Comparison of ENCODE assay signal across 12 cellular contexts in the genomic region with DNA sequence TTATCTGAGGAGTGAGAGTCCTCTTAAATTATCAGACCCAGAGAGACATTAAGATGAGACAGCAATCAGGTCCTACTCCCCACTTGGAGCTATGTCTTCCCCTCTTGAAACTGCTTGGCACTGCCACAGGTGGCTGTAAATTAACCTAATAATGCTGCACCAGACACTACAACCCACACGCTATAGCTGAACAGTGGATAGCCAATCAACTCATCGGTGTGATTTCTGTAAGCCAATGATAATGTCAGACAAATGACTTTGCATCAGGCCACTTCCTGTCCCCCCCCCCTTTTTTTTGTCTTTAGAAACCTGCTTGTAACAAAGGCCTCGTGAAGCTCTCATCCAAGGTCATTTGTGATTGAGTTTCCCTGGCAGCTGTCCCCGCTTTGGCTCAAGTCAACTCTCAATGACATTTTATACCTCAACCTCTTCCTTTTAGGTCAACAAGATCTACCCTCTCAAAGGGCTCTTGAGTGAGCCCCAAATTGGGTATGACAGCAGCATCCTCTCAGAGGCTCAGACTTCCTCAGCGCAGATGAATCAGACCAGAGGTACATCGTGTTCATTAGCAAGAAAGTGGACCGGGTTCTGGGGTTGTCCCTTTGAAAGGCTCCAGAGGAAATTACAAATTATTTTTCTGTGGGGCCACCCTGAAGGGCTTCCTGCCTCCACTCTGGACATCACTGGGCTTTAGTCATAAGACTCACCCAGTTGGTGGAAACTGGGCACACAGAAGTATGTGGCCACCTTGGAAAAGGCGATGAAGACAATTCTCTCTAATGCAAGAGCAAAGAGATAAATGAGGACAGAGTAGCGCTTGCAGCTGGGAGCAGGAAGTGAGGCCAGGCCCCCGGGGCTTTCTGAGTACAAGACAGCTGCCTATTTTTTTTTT.
A peak's percentile ranks its signal among the peaks of the same experiment; 100 is the strongest.
DNase-seq lines count a peak whose midpoint lies in the region; TF ChIP-seq lines count a peak whose summit lies in the region.
"Had no signal": no experiment of that assay in that cellular context is flagged by ENCODE, and none has a peak within 500 bp of the region (broad histone marks: within the 10 kb centered on the region; RNA-seq: fewer than 3 reads in every experiment).

No MANE protein-coding gene starts in this region.

- H3K27ac ChIP-seq in adipose tissue (ENCODE audit: low read depth, low read length) (peak overlapping the region; percentile 51), sigmoid colon (peak overlapping the region in 3 of 4 donors; percentile 43 to 63 (median 57))
- H3K27ac ChIP-seq: GM23248 had no signal

- H3K27me3 ChIP-seq in sigmoid colon, result no peaks in the 10 kb centered on the region

- H3K27ac Mint-ChIP-seq in immature natural killer cell, result no peak overlapping the region
- H3K27ac Mint-ChIP-seq: CD4-positive, alpha-beta memory T cell had no signal

- H3K4me3 ChIP-seq in sigmoid colon, result no peak overlapping the region
- H3K4me3 ChIP-seq: GM23248 had no signal

- no peak for TF ChIP-seq EP300 in sigmoid colon (IDR thresholded peaks at IDR 0.05)

- peaks cover 0 to 10% (median 8%) of the 10 kb centered on the region in 3 donors for H3K27me3 Mint-ChIP-seq in immature natural killer cell (ENCODE audit: low read depth in 3 of 3)

- intact Hi-C loops in sigmoid colon (cut with DNase I), result loop anchor here (10.0 kb wide), 1 partner anchor 416 kb away; no protein-coding TSS in a partner anchor

- no peaks in the 10 kb centered on the region for H3K36me3 Mint-ChIP-seq in immature natural killer cell
- H3K36me3 Mint-ChIP-seq: CD4-positive, alpha-beta memory T cell had no signal

- DNase-seq in EH (ENCODE audit: low read depth) (peak; percentile 56), NCI-H1092 (lab: John Stamatoyannopoulos, UW) (peak; percentile 33), sigmoid colon (no peak), immature natural killer cell (no peak), EL (no peak), kidney tubule cell (ENCODE audit: low spot score) (no peak)
- DNase-seq: activated T-cell treated with anti-CD3 and anti-CD28 coated beads, Interleukin-2, amount 50 U/mL, for 1 hour; CD4-positive, alpha-beta memory T cell; effector CD4-positive, alpha-beta T cell; GM23248; NCI-H187 treated with DMSO at 0.1 percent for 48 hours had no signal

- no peaks in the 10 kb centered on the region for H3K4me1 Mint-ChIP-seq in immature natural killer cell

- no peak for TF ChIP-seq POLR2A in sigmoid colon (IDR thresholded peaks at IDR 0.05)

- TF ChIP-seq CTCF in sigmoid colon (IDR thresholded peaks at IDR 0.05), result no peak

- peak overlapping the region in 1 of 5 donors; percentile 19 for H3K4me3 Mint-ChIP-seq in immature natural killer cell
- H3K4me3 Mint-ChIP-seq: CD4-positive, alpha-beta memory T cell had no signal

- no peaks in the 10 kb centered on the region for H3K9me3 ChIP-seq in sigmoid colon

- no peaks in the 10 kb centered on the region for H3K9me3 Mint-ChIP-seq in immature natural killer cell
- H3K9me3 Mint-ChIP-seq: CD4-positive, alpha-beta memory T cell had no signal

- WGBS in adipose tissue, 3 donors, result 65 to 76% (median 68%) methylated on average over 10 of the region's 10 CpGs
- WGBS in sigmoid colon, 2 donors, result 79 to 83% methylated on average over 10 of the region's 10 CpGs

- H3K4me1 ChIP-seq in sigmoid colon, result peaks cover 0 to 45% (median 25%) of the 10 kb centered on the region in 4 donors

- H3K36me3 ChIP-seq in sigmoid colon, result no peaks in the 10 kb centered on the region

Comparison
In these comparisons a context has a peak if more than half of its experiments do, and no peak if none do; other contexts are left out.
1. DNase-seq: peak in EH (single experiment) and NCI-H1092 (single experiment); none in sigmoid colon (single experiment), immature natural killer cell (0 of 3), EL (single experiment) and kidney tubule cell (single experiment).